Comparison of ENCODE assay signal across 24 cellular contexts in genomic region chr6:32327103-32327502, GRCh38. TPM values are rescaled to one million over a fixed set of nuclear protein-coding genes. Genes with fewer than 3 reads are reported as not detected.
A peak's percentile ranks its signal among the peaks of the same experiment; 100 is the strongest.
DNase-seq lines count a peak whose midpoint lies in the region; ATAC-seq and TF ChIP-seq lines count a peak whose summit lies in the region.
"Had no signal": no experiment of that assay in that cellular context is flagged by ENCODE, and none has a peak within 500 bp of the region (broad histone marks: within the 10 kb centered on the region; RNA-seq: fewer than 3 reads in every experiment).

No MANE protein-coding gene starts in this region.

- peaks cover 2% of the 10 kb centered on the region for H3K36me3 Mint-ChIP-seq in activated B cell treated with CpG ODN at 0.5 μM for 24 hours (ENCODE audit: low read depth)
- H3K36me3 Mint-ChIP-seq in stimulated activated naive B cell treated with anti-CD40 and anti-IgM and Interleukin-4, amounts not matched to agents 10 μg/mL and 1 μg/mL and 100 μg/mL, for 72 hours: peaks cover 0 to 3% of the 10 kb centered on the region in 2 donors
- H3K36me3 Mint-ChIP-seq: brain had no signal

- CTCF ChIA-PET in activated B cell treated with CpG ODN at 0.5 μM for 24 hours (lab: Charles Lee): interaction anchor here (0.5 to 1.7 kb wide), 3 partner anchors 55 to 122 kb away, joined by 4 to 8 read pairs (median 4); no protein-coding TSS in a partner anchor
- CTCF ChIA-PET in HEK293T (lab: Yijun Ruan, JAX): no interaction called here

- DNase-seq in SKM-1 treated with dmso at 0.1 percent for 144 hours (lab: John Stamatoyannopoulos, UW; ENCODE audit: unreplicated experiment): peak; percentile 23
- no peak for DNase-seq in SKM-1 (lab: John Stamatoyannopoulos, UW; ENCODE audit: unreplicated experiment)
- DNase-seq in GM20000 (ENCODE audit: low spot score): peak; percentile 29
- no peak for DNase-seq in activated B cell treated with CpG ODN at 0.5 μM for 24 hours
- peak; percentile 3 for DNase-seq in stimulated activated naive B cell treated with anti-CD40 and anti-IgM and Interleukin-4, amounts not matched to agents 10 μg/mL and 1 μg/mL and 100 μg/mL, for 72 hours
- DNase-seq in NCI-H526 (lab: John Stamatoyannopoulos, UW): no peak
- no peak for DNase-seq in HEK293T (ENCODE audit: extremely low spot score)
- DNase-seq in kidney glomerular epithelial cell (lab: John Stamatoyannopoulos, UW): no peak
- DNase-seq: 8988T; AML-193; H9; left lung; NCI-H187 treated with DMSO at 0.1 percent for 48 hours; NCI-H226; stimulated activated CD4-positive, alpha-beta T cell treated with anti-CD3 and anti-CD28 coated beads, Interleukin-2, amount 100 ng/mL, for 48 hours; stomach; trophoblast cell had no signal

- H3K4me3 Mint-ChIP-seq in activated B cell treated with CpG ODN at 0.5 μM for 24 hours: peak overlapping the region; percentile 44
- H3K4me3 Mint-ChIP-seq in stimulated activated naive B cell treated with anti-CD40 and anti-IgM and Interleukin-4, amounts not matched to agents 10 μg/mL and 1 μg/mL and 100 μg/mL, for 72 hours: no peak overlapping the region
- H3K4me3 Mint-ChIP-seq: brain, H9 had no signal

- peak; percentile 89 for ATAC-seq in activated B cell treated with CpG ODN at 0.5 μM for 24 hours (ENCODE audit: low read depth)
- peak; percentile 95 to 99 for ATAC-seq in stimulated activated naive B cell treated with anti-CD40 and anti-IgM and Interleukin-4, amounts not matched to agents 10 μg/mL and 1 μg/mL and 100 μg/mL, for 72 hours (replicated peaks)
- ATAC-seq: left lung, SK-N-SH treated with all-trans-retinoic acid at 6 μM for 48 hours had no signal

- intact Hi-C loops in activated B cell treated with CpG ODN at 0.5 μM for 24 hours (cut with micrococcal nuclease): loop anchor here (2.0 kb wide), 2 partner anchors 56 to 72 kb away; no protein-coding TSS in a partner anchor

- H3K27ac Mint-ChIP-seq in activated B cell treated with CpG ODN at 0.5 μM for 24 hours: peak overlapping the region; percentile 69
- no peak overlapping the region for H3K27ac Mint-ChIP-seq in stimulated activated naive B cell treated with anti-CD40 and anti-IgM and Interleukin-4, amounts not matched to agents 10 μg/mL and 1 μg/mL and 100 μg/mL, for 72 hours
- H3K27ac Mint-ChIP-seq: brain, H9 had no signal

- no peaks in the 10 kb centered on the region for H3K9me3 Mint-ChIP-seq in activated B cell treated with CpG ODN at 0.5 μM for 24 hours
- no peaks in the 10 kb centered on the region for H3K9me3 Mint-ChIP-seq in stimulated activated naive B cell treated with anti-CD40 and anti-IgM and Interleukin-4, amounts not matched to agents 10 μg/mL and 1 μg/mL and 100 μg/mL, for 72 hours
- H3K9me3 Mint-ChIP-seq: brain, H9 had no signal

- no peaks in the 10 kb centered on the region for H3K27me3 Mint-ChIP-seq in activated B cell treated with CpG ODN at 0.5 μM for 24 hours
- H3K27me3 Mint-ChIP-seq in stimulated activated naive B cell treated with anti-CD40 and anti-IgM and Interleukin-4, amounts not matched to agents 10 μg/mL and 1 μg/mL and 100 μg/mL, for 72 hours: peaks cover 0 to 6% of the 10 kb centered on the region in 2 donors

- POLR2A ChIA-PET in activated B cell treated with CpG ODN at 0.5 μM for 24 hours (lab: Charles Lee) (interaction anchor here (0.6 to 1.8 kb wide), 10 partner anchors 16 to 923 kb away, joined by 3 to 16 read pairs (median 4); partner anchors contain the start of genes FKBPL and GPSM3), HEK293T (lab: Yijun Ruan, JAX) (no interaction called here)

- H3K4me1 Mint-ChIP-seq in activated B cell treated with CpG ODN at 0.5 μM for 24 hours: peaks cover 25% of the 10 kb centered on the region
- peaks cover 17 to 19% of the 10 kb centered on the region in 2 donors for H3K4me1 Mint-ChIP-seq in stimulated activated naive B cell treated with anti-CD40 and anti-IgM and Interleukin-4, amounts not matched to agents 10 μg/mL and 1 μg/mL and 100 μg/mL, for 72 hours
- H3K4me1 Mint-ChIP-seq: brain had no signal

- no peak for TF ChIP-seq CTCF in GM20000 (IDR thresholded peaks at IDR 0.05; ENCODE audit: extremely low read depth, missing control alignments)
- no peak for TF ChIP-seq CTCF in activated B cell treated with CpG ODN at 0.5 μM for 24 hours (IDR thresholded peaks at IDR 0.05)

TF ChIP-seq in HEK293T, 16 proteins besides CTCF, POLR2A, EP300 and RAD21:
- no peak for TF ChIP-seq FOXA1 (IDR thresholded peaks at IDR 0.05)
- TF ChIP-seq CTBP1 (IDR thresholded peaks at IDR 0.05; ENCODE audit: borderline replicate concordance): no peak
- TF ChIP-seq BHLHE40 (IDR thresholded peaks at IDR 0.05; ENCODE audit: borderline replicate concordance): no peak
- TF ChIP-seq HDGF (IDR thresholded peaks at IDR 0.05; ENCODE audit: borderline replicate concordance): no peak
- TF ChIP-seq FOXK2 (IDR thresholded peaks at IDR 0.05): no peak
- TF ChIP-seq ARNT (IDR thresholded peaks at IDR 0.05): no peak
- no peak for TF ChIP-seq PKNOX1 (IDR thresholded peaks at IDR 0.05)
- TF ChIP-seq LEF1 (IDR thresholded peaks at IDR 0.05; ENCODE audit: borderline replicate concordance): no peak
- TF ChIP-seq SUZ12 (IDR thresholded peaks at IDR 0.05): no peak
- no peak for TF ChIP-seq NFRKB (IDR thresholded peaks at IDR 0.05)
- no peak for TF ChIP-seq SP1 (IDR thresholded peaks at IDR 0.05)
- TF ChIP-seq ELF4 (IDR thresholded peaks at IDR 0.05): no peak
- TF ChIP-seq TARDBP (IDR thresholded peaks at IDR 0.05): no peak
- no peak for TF ChIP-seq FOXM1 (IDR thresholded peaks at IDR 0.05; ENCODE audit: borderline replicate concordance)
- no peak for TF ChIP-seq L3MBTL2 (conservative IDR thresholded peaks at IDR 0.05)
- TF ChIP-seq ZNF384 (IDR thresholded peaks at IDR 0.05): no peak

RNA-seq across cellular contexts. Expression of gene TSBP1, which starts 44.6 kb away (rescaled TPM):
- total RNA-seq in activated B cell treated with CpG ODN at 0.5 μM for 24 hours: not detected in 2 replicates
- total RNA-seq: activated CD8-positive, alpha-beta memory T cell treated with anti-CD3 and anti-CD28 coated beads for 36 hours; Daoy; fibroblast of lung; H9; left lung; RPMI7951; smooth muscle cell; stomach had no signal

Comparison
In these comparisons a context has a peak if more than half of its experiments do, and no peak if none do; other contexts are left out.
1. DNase-seq: peak in SKM-1 treated with dmso at 0.1 percent for 144 hours (single experiment), GM20000 (single experiment) and stimulated activated naive B cell treated with anti-CD40 and anti-IgM and Interleukin-4, amounts not matched to agents 10 μg/mL and 1 μg/mL and 100 μg/mL, for 72 hours (single experiment); none in SKM-1 (single experiment), activated B cell treated with CpG ODN at 0.5 μM for 24 hours (single experiment), NCI-H526 (0 of 2), HEK293T (single experiment) and kidney glomerular epithelial cell (single experiment).